9 cellular contexts compared by ENCODE assay signal in the genomic region with DNA sequence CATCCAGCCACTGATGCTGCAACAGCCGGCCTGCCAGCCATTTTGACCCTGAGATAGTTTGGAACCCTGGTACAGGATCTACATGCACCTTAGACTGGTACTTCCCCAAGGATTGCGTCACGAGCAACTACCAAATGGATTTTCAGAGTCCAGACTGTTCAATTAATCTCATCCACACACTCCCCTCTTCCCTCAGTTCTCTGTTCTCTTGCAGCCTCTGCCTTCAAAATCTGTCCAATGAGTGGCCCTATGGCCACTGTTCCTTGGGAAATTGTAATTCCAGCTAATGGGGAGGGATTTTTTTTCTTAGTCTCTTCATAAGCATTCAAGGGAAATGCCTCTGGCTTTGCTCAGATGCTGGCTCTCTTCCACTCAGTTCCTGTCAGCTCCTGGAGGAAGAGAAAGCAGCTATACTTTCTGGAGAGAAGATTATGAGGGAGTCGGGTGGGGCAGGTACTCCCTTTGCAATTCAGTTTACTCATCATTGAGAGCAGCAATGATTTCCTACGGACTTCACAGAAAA. TPM values are rescaled to one million over a fixed set of nuclear protein-coding genes. Genes with fewer than 3 reads are reported as not detected.
DNase-seq lines count a peak whose midpoint lies in the region; ATAC-seq, FAIRE-seq and TF ChIP-seq lines count a peak whose summit lies in the region.
"Had no signal": no experiment of that assay in that cellular context is flagged by ENCODE, and none has a peak within 500 bp of the region (broad histone marks: within the 10 kb centered on the region; RNA-seq: fewer than 3 reads in every experiment).

No MANE protein-coding gene starts in this region.

- ATAC-seq in right lobe of liver = peak in 3 of 4 donors; percentile 35 to 68 (median 40)
- no peak for ATAC-seq in HG02571 (IDR thresholded peaks at IDR 0.05; ENCODE audit: unreplicated experiment)

- no peak for FAIRE-seq in HTR-8/SVneo (lab: Jason Lieb, UNC)

- peak in 1 of 2 donors; percentile 49 for TF ChIP-seq EP300 in tibial nerve (IDR thresholded peaks at IDR 0.05)

- TF ChIP-seq CTCF in colonic mucosa (IDR thresholded peaks at IDR 0.05) = no peak
- no peak for TF ChIP-seq CTCF in right lobe of liver (IDR thresholded peaks at IDR 0.05)
- TF ChIP-seq CTCF in tibial nerve (IDR thresholded peaks at IDR 0.05) = no peak

- TF ChIP-seq POLR2A in right lobe of liver (IDR thresholded peaks at IDR 0.05) = no peak
- no peak for TF ChIP-seq POLR2A in tibial nerve (IDR thresholded peaks at IDR 0.05)

- intact Hi-C loops in colonic mucosa (cut with DNase I) (no loop called here), right lobe of liver (cut with DNase I) (no loop called here)

- H3K4me1 ChIP-seq in colonic mucosa (no peaks in the 10 kb centered on the region), right lobe of liver (no peaks in the 10 kb centered on the region), tibial nerve (peaks cover 0 to 5% (median 0%) of the 10 kb centered on the region in 4 donors)

- H3K9me3 ChIP-seq in colonic mucosa (no peaks in the 10 kb centered on the region), right lobe of liver (no peaks in the 10 kb centered on the region), tibial nerve (peaks cover 0 to 7% (median 0%) of the 10 kb centered on the region in 4 donors)

- H3K27ac ChIP-seq in colonic mucosa = peak overlapping the region; percentile 22
- H3K27ac ChIP-seq in right lobe of liver = no peak overlapping the region
- peak overlapping the region in 3 of 4 donors; percentile 4 to 81 (median 62) for H3K27ac ChIP-seq in tibial nerve

- DNase-seq in HTR-8/SVneo (ENCODE audit: insufficient read length, low spot score) (peak; percentile 45), colonic mucosa (no peak), right lobe of liver (no peak), tibial nerve (ENCODE audit: low spot score in 2 of 2) (peak in 1 of 2 donors; percentile 56), globus pallidus (ENCODE audit: low spot score) (no peak), retina (no peak)
- DNase-seq in stimulated activated CD4-positive, alpha-beta T cell treated with anti-CD3 and anti-CD28 coated beads, Interleukin-4, amount 100 ng/mL, for 1 hour = no peak
- DNase-seq: NCI-H69 had no signal

- H3K4me3 ChIP-seq in colonic mucosa = no peak overlapping the region
- H3K4me3 ChIP-seq in right lobe of liver = no peak overlapping the region
- H3K4me3 ChIP-seq in tibial nerve = no peak overlapping the region

- H3K27me3 ChIP-seq in colonic mucosa = no peaks in the 10 kb centered on the region
- no peaks in the 10 kb centered on the region for H3K27me3 ChIP-seq in right lobe of liver
- H3K27me3 ChIP-seq in tibial nerve = no peaks in the 10 kb centered on the region

- H3K9ac ChIP-seq in colonic mucosa (ENCODE audit: low read depth in 2 of 2, low read length in 2 of 2) = no peak overlapping the region

- 70% methylated on average over 4 of the region's 5 CpGs for WGBS in right lobe of liver (ENCODE audit: insufficient coverage, low coverage, low lambda C conversion rate, missing lambda C conversion rate)
- 50 to 65% methylated on average over 5 of the region's 5 CpGs for WGBS in tibial nerve, 2 donors

- H3K36me3 ChIP-seq in colonic mucosa (no peaks in the 10 kb centered on the region), right lobe of liver (no peaks in the 10 kb centered on the region), tibial nerve (no peaks in the 10 kb centered on the region)

RNA-seq across cellular contexts. Expression of a gene that starts 19.8 kb away (rescaled TPM):
- total RNA-seq in colonic mucosa (100 to 1,000 TPM in 1 of 2 donors, 10 to 100 TPM in 1; 79.5 to 144 TPM), right lobe of liver (100 to 1,000 TPM in 1 of 6 experiments, 10 to 100 TPM in 5; 41.9 to 108 (median 51.1) TPM), tibial nerve (100 to 1,000 TPM in 2 of 4 donors, 10 to 100 TPM in 2; 93.9 to 194 (median 113) TPM)

RNA-seq across cellular contexts. Expression of a gene that starts 44.1 kb away (rescaled TPM):
- total RNA-seq in colonic mucosa = 10 to 100 TPM; 52.1 to 59.0 TPM
- total RNA-seq in right lobe of liver = 10 to 100 TPM; 28.8 to 51.6 (median 38.4) TPM
- total RNA-seq in tibial nerve = 10 to 100 TPM; 36.1 to 56.9 (median 49.2) TPM

Comparison
In these comparisons a context has a peak if more than half of its experiments do, and no peak if none do; other contexts are left out.
1. H3K27ac ChIP-seq: peak in colonic mucosa (single experiment) and tibial nerve (3 of 4); none in right lobe of liver (0 of 3).